In the genomic region with DNA sequence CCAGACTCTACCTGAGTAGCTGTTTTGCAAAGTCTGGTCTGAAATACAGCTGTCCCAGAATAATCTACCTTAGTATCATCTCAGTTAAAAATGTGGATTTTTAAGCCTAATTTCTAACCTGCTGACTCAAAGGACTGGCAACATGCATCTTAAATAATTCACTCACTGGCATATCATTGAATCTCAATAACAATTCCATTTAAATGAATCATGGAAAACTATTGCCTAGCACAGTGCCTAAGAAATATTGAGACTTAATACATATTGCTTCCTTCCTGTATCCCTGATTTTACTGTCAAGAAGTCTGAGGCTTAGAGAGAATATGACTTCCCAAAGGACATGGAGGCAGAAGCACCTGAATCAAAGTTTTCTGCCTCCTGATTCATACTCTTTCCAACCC, we compare ENCODE assay signal across 22 cellular contexts. TPM values are rescaled to one million over a fixed set of nuclear protein-coding genes. Genes with fewer than 3 reads are reported as not detected.
DNase-seq lines count a peak whose midpoint lies in the region; ATAC-seq and TF ChIP-seq lines count a peak whose summit lies in the region.
"Had no signal": no experiment of that assay in that cellular context is flagged by ENCODE, and none has a peak within 500 bp of the region (broad histone marks: within the 10 kb centered on the region; RNA-seq: fewer than 3 reads in every experiment).

No MANE protein-coding gene starts in this region.

- H3K9me3 ChIP-seq in GM23248 (ENCODE audit: low read depth) (no peaks in the 10 kb centered on the region), SK-N-SH (no peaks in the 10 kb centered on the region), fibroblast of lung (ENCODE audit: control insufficient read depth, insufficient read depth, low read depth, low read length) (no peaks in the 10 kb centered on the region), skeletal muscle satellite cell (replicated peaks; ENCODE audit: low read length) (no peaks in the 10 kb centered on the region)
- H3K9me3 ChIP-seq: heart right ventricle had no signal

- CTCF ChIA-PET in SK-N-SH (lab: Yijun Ruan, JAX), result interaction anchor here (1.1 to 4.7 kb wide), 5 partner anchors 8 to 458 kb away, joined by 3 to 39 read pairs (median 7); no protein-coding TSS in a partner anchor

- H3K4me1 ChIP-seq in GM23248 (ENCODE audit: insufficient read depth), result peaks cover 47% of the 10 kb centered on the region
- H3K4me1 ChIP-seq in SK-N-SH (ENCODE audit: control insufficient read depth in 1 of 2, insufficient read depth in 2 of 2, low read depth in 1 of 2, low read length in 1 of 2), result peaks cover 8 to 48% of the 10 kb centered on the region in 2 experiments; a peak in 3 of 4 replicates
- peaks cover 13% of the 10 kb centered on the region for H3K4me1 ChIP-seq in fibroblast of lung (ENCODE audit: control insufficient read depth, extremely low read depth, insufficient read depth, low read length)
- H3K4me1 ChIP-seq in skeletal muscle satellite cell (ENCODE audit: control insufficient read depth, insufficient read depth, low read length), result peaks cover 60% of the 10 kb centered on the region

- TF ChIP-seq CTCF in SK-N-SH (IDR thresholded peaks at IDR 0.05) (no peak), fibroblast of lung (conservative IDR thresholded peaks at IDR 0.05 in 1 of 2, IDR thresholded peaks at IDR 0.05 in 1 of 2; ENCODE audit: low read depth in 1 of 2, low read length in 2 of 2) (no peak)

- H3K36me3 ChIP-seq in GM23248 (ENCODE audit: low read depth), result no peaks in the 10 kb centered on the region
- H3K36me3 ChIP-seq in SK-N-SH (replicated peaks in 1 of 2; ENCODE audit: control insufficient read depth in 1 of 2, insufficient read depth in 2 of 2, low read length in 1 of 2), result no peaks in the 10 kb centered on the region
- H3K36me3 ChIP-seq in fibroblast of lung (ENCODE audit: control insufficient read depth, insufficient read depth, low read length), result no peaks in the 10 kb centered on the region
- H3K36me3 ChIP-seq in skeletal muscle satellite cell (ENCODE audit: insufficient read depth, low read length), result no peaks in the 10 kb centered on the region
- H3K36me3 ChIP-seq: heart right ventricle had no signal

- peaks cover 36% of the 10 kb centered on the region for H3F3A ChIP-seq in GM23248 (ENCODE audit: insufficient read depth)
- H3F3A ChIP-seq in SK-N-SH (replicated peaks; ENCODE audit: insufficient read depth), result peaks cover 28% of the 10 kb centered on the region

- POLR2A ChIA-PET in SK-N-SH (lab: Yijun Ruan, JAX), result no interaction called here

- TF ChIP-seq EP300 in SK-N-SH (IDR thresholded peaks at IDR 0.05; ENCODE audit: borderline replicate concordance in 1 of 2, low read depth in 1 of 2, low read length in 1 of 2), result peak in 1 of 2 experiments; percentile 73; a peak in 1 of 4 replicates

- H4K20me1 ChIP-seq in GM23248 (ENCODE audit: insufficient read depth) (no peaks in the 10 kb centered on the region), SK-N-SH (ENCODE audit: insufficient read depth) (no peaks in the 10 kb centered on the region), fibroblast of lung (ENCODE audit: control insufficient read depth, extremely low read depth, insufficient read depth, low read length) (no peaks in the 10 kb centered on the region)

- TF ChIP-seq RAD21 in SK-N-SH (IDR thresholded peaks at IDR 0.05; ENCODE audit: low read length), result no peak

- H3K9ac ChIP-seq in GM23248 (no peak overlapping the region), SK-N-SH (peak overlapping the region; percentile 60), fibroblast of lung (ENCODE audit: insufficient read depth, low read length) (no peak overlapping the region), skeletal muscle satellite cell (ENCODE audit: low read depth, low read length) (peak overlapping the region; percentile 71)

- H3K27ac ChIP-seq in GM23248 (no peak overlapping the region), SK-N-SH (ENCODE audit: low read depth in 2 of 2, low read length in 1 of 2) (peak overlapping the region in 1 of 2 experiments; percentile 92; a peak in 2 of 4 replicates), fibroblast of lung (ENCODE audit: insufficient read depth, low read length) (no peak overlapping the region)
- H3K27ac ChIP-seq: heart right ventricle had no signal

- H3K4me3 ChIP-seq in GM23248 (no peak overlapping the region), SK-N-SH (ENCODE audit: low read depth in 2 of 2, low read length in 1 of 2) (no peak overlapping the region), fibroblast of lung (replicated peaks in 1 of 4; ENCODE audit: control extremely low read depth in 1 of 4, insufficient read depth in 1 of 4, low read depth in 3 of 4, low read length in 4 of 4) (no peak overlapping the region), skeletal muscle satellite cell (ENCODE audit: low read length) (peak overlapping the region; percentile 16)
- H3K4me3 ChIP-seq: GM12878, heart right ventricle had no signal

- H3K79me2 ChIP-seq in GM23248 (ENCODE audit: insufficient read depth) (no peaks in the 10 kb centered on the region), SK-N-SH (ENCODE audit: insufficient read depth) (no peaks in the 10 kb centered on the region), fibroblast of lung (ENCODE audit: control insufficient read depth, insufficient read depth, low read length) (no peaks in the 10 kb centered on the region)

- DNase-seq in GM23248 (peak; percentile 61), SK-N-SH (no peak), fibroblast of lung (ENCODE audit: low read depth in 2 of 2) (peak; percentile 40 to 72), DMS79 treated with DMSO at 0.1 percent for 48 hours (lab: John Stamatoyannopoulos, UW) (no peak), amygdala (lab: John Stamatoyannopoulos, UW) (no peak)
- no peak for DNase-seq in activated T-cell treated with anti-CD3 and anti-CD28 coated beads, Interleukin-2, amount 50 U/mL, for 48 hours
- DNase-seq: activated CD4-positive, alpha-beta T cell treated with anti-CD3 and anti-CD28 coated beads for 4 hours; activated CD8-positive, alpha-beta memory T cell treated with anti-CD3 and anti-CD28 coated beads, Interleukin-2, amount 50 U/mL, for 4 hours; activated gamma-delta T cell; amniotic stem cell; heart right ventricle; naive B cell; NCI-H1436 treated with DMSO at 0.1 percent for 48 hours; NCI-H82; posterior cingulate gyrus; small intestine; stimulated activated CD4-positive, alpha-beta T cell treated with anti-CD3 and anti-CD28 coated beads, Interleukin-4, amount 100 ng/mL, for 4 hours had no signal

- H3K9me2 ChIP-seq in GM23248 (ENCODE audit: insufficient read depth) (no peaks in the 10 kb centered on the region), SK-N-SH (no peaks in the 10 kb centered on the region)

- no peaks in the 10 kb centered on the region for H3K27me3 ChIP-seq in GM23248 (replicated peaks; ENCODE audit: insufficient read depth)
- H3K27me3 ChIP-seq in SK-N-SH (ENCODE audit: insufficient read depth), result no peaks in the 10 kb centered on the region
- no peaks in the 10 kb centered on the region for H3K27me3 ChIP-seq in fibroblast of lung (ENCODE audit: control insufficient read depth, insufficient read depth, low read length)
- no peaks in the 10 kb centered on the region for H3K27me3 ChIP-seq in skeletal muscle satellite cell (ENCODE audit: control insufficient read depth, insufficient read depth, low read length)
- H3K27me3 ChIP-seq: heart right ventricle had no signal

- H3K4me2 ChIP-seq in GM23248 (ENCODE audit: unreplicated experiment) (peak overlapping the region; percentile 34), SK-N-SH (peak overlapping the region; percentile 20), fibroblast of lung (ENCODE audit: extremely low read depth, insufficient read depth, low read length) (peak overlapping the region; percentile 26), skeletal muscle satellite cell (ENCODE audit: low read length) (no peak overlapping the region)

- H2AFZ ChIP-seq in GM23248 (0 out of 2 replicates have a peak overlapping the region, but pooled peaks have one; percentile 2), SK-N-SH (ENCODE audit: low read depth) (peak overlapping the region; percentile 61; the same call in 1 of the 2 replicates), fibroblast of lung (ENCODE audit: low read length) (no peak overlapping the region)

- in situ Hi-C loops in GM23248 (cut with MboI), result loop anchor here (10.0 kb wide), 1 partner anchor 447 kb away; no protein-coding TSS in a partner anchor

- ATAC-seq in GM18868 (IDR thresholded peaks at IDR 0.05; ENCODE audit: unreplicated experiment), result no peak
- ATAC-seq: GM12878, heart right ventricle had no signal

TF ChIP-seq in SK-N-SH, 30 proteins besides CTCF, POLR2A, EP300 and RAD21 (continues in another document):
- TF ChIP-seq FOSL2 (IDR thresholded peaks at IDR 0.05; ENCODE audit: borderline replicate concordance, low read depth), result peak; percentile 65
- TF ChIP-seq SIN3A (IDR thresholded peaks at IDR 0.05; ENCODE audit: borderline replicate concordance, low read depth, low read length), result no peak
- TF ChIP-seq TEAD4 (IDR thresholded peaks at IDR 0.05; ENCODE audit: borderline replicate concordance, insufficient read depth), result 0 out of 2 replicates have a peak, but pooled peaks have one; percentile 51
- TF ChIP-seq, protein P1, sequence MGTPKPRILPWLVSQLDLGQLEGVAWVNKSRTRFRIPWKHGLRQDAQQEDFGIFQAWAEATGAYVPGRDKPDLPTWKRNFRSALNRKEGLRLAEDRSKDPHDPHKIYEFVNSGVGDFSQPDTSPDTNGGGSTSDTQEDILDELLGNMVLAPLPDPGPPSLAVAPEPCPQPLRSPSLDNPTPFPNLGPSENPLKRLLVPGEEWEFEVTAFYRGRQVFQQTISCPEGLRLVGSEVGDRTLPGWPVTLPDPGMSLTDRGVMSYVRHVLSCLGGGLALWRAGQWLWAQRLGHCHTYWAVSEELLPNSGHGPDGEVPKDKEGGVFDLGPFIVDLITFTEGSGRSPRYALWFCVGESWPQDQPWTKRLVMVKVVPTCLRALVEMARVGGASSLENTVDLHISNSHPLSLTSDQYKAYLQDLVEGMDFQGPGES (IDR thresholded peaks at IDR 0.05; ENCODE audit: low read depth, low read length), result no peak

RNA-seq across cellular contexts. Expression of gene CCDC190, which starts 3.1 kb away (rescaled TPM):
- total RNA-seq in GM23248 (2014; rRNA removed; shearing (Covaris generic)), result not detected in 2 replicates
- polyA plus RNA-seq in GM23248 (2016; fragmentation: Nextera tagmentation; extraction: Ambion mirVana) (not detected in 2 replicates), SK-N-SH (2012; rRNA removed) (0.13 and 0.21 TPM in 2 replicates), fibroblast of lung (0.16 and 0.36 TPM in 2 replicates)
- 0.14 and 0.18 TPM in 2 replicates for polyA plus RNA-seq in SK-N-SH (2012; cell fraction: cytosol; rRNA removed)
- polyA plus RNA-seq in SK-N-SH (2012; cell fraction: nucleus; rRNA removed), result 0.12 and 0.39 TPM in 2 replicates
- not detected in 2 replicates for total RNA-seq in fibroblast of lung
- polyA plus RNA-seq in fibroblast of lung (2012), result 0.42 TPM in 1 of 2 replicates, not detected in the other
- not detected in 2 replicates for polyA minus RNA-seq in fibroblast of lung (ENCODE audit: low replicate concordance)
- 0.22 TPM in 1 of 2 replicates, not detected in the other for total RNA-seq in skeletal muscle satellite cell (2012; rRNA removed)
- total RNA-seq: GM12878, HT-29, subcutaneous adipose tissue had no signal
- polyA plus RNA-seq: GM12878, small intestine had no signal

Comparison
In these comparisons a context has a peak if more than half of its experiments do, and no peak if none do; other contexts are left out.
1. DNase-seq: peak in GM23248 (single experiment) and fibroblast of lung (2 of 2); none in SK-N-SH (single experiment), activated T-cell treated with anti-CD3 and anti-CD28 coated beads, Interleukin-2, amount 50 U/mL, for 48 hours (0 of 2), DMS79 treated with DMSO at 0.1 percent for 48 hours (single experiment) and amygdala (0 of 56).
2. H3K9ac ChIP-seq: peak in SK-N-SH (single experiment) and skeletal muscle satellite cell (single experiment); none in GM23248 (single experiment) and fibroblast of lung (single experiment).